In the genomic region with DNA sequence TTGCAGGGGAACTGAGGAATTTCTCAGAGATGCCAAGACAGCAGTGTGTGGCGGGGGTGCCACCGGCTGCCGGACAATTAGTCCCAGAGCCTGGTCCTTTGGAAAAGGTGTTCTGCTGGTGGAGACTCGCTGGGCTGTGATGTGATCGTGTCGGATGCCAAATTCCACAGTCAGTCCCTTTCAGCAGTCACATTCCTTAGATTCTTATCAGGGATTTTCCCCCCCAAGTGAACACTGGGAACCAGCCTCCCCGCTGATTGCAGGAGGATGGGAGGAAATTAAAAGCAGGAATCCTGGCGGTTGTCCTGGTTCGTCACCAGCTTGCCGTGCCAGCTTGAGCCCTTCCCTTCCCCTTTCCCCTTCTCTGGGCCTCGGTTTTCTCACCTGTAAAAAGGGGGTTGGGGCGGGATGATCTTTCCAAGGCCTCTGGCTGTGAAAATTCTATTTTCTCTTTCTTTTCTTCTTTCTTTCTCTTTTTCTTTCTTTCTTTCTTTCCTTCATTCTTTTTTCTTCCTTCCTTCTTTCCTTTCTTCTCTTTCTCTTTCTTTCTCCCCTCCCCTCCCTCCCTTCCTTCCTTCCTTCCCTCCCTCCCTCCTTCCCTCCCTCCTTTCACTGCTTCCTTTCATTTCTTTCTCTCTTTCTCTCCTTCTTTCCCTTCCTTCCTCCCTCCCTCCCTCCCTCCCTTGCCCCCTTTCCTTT, we compare ENCODE assay signal across 10 cellular contexts. TPM values are rescaled to one million over a fixed set of nuclear protein-coding genes. Genes with fewer than 3 reads are reported as not detected.
DNase-seq lines count a peak whose midpoint lies in the region; ATAC-seq and TF ChIP-seq lines count a peak whose summit lies in the region.
"Had no signal": no experiment of that assay in that cellular context is flagged by ENCODE, and none has a peak within 500 bp of the region (broad histone marks: within the 10 kb centered on the region; RNA-seq: fewer than 3 reads in every experiment).

No MANE protein-coding gene starts in this region.

- H3K27me3 Mint-ChIP-seq in Caco-2 (ENCODE audit: insufficient read depth, unreplicated experiment) (no peaks in the 10 kb centered on the region), mesothelial cell of epicardium (ENCODE audit: low read depth) (no peaks in the 10 kb centered on the region)

- no peaks in the 10 kb centered on the region for H3K36me3 ChIP-seq in Caco-2 (ENCODE audit: control insufficient read depth, insufficient read depth, low read length)
- no peaks in the 10 kb centered on the region for H3K36me3 ChIP-seq in gastroesophageal sphincter

- H3K27me3 ChIP-seq in Caco-2 (replicated peaks; ENCODE audit: control insufficient read depth, insufficient read depth, low read length) (no peaks in the 10 kb centered on the region), gastroesophageal sphincter (peaks cover 86% of the 10 kb centered on the region)

- H3K4me1 ChIP-seq in Caco-2: peaks cover 13% of the 10 kb centered on the region
- peaks cover 0 to 9% (median 4%) of the 10 kb centered on the region in 3 donors for H3K4me1 ChIP-seq in gastroesophageal sphincter

- intact Hi-C loops in Caco-2 (cut with micrococcal nuclease; ENCODE audit: unreplicated experiment): no loop called here

- H3K36me3 Mint-ChIP-seq in Caco-2 (ENCODE audit: insufficient read depth, unreplicated experiment): no peaks in the 10 kb centered on the region
- H3K36me3 Mint-ChIP-seq in mesothelial cell of epicardium: peaks cover 9% of the 10 kb centered on the region

- peaks cover 4% of the 10 kb centered on the region for H3K9me3 Mint-ChIP-seq in Caco-2 (ENCODE audit: unreplicated experiment)
- H3K9me3 Mint-ChIP-seq in mesothelial cell of epicardium: no peaks in the 10 kb centered on the region
- H3K9me3 Mint-ChIP-seq: dendritic cell treated with granulocyte-macrophage colony-stimulating factor and Interleukin-4, amounts not matched to agents 40 ng/mL and 50 ng/mL, for 4 days had no signal

- 14 to 20% methylated on average over 2 to 12 of the region's 12 CpGs for WGBS in gastroesophageal sphincter (ENCODE audit: low coverage in 1 of 2), 2 donors

- BruUV-seq in Caco-2 (replicated peaks; lab: Mats Ljungman, UMichigan): no TSS peak

- peak overlapping the region; percentile 37 for H3K27ac Mint-ChIP-seq in Caco-2 (ENCODE audit: unreplicated experiment)
- peak overlapping the region; percentile 97 for H3K27ac Mint-ChIP-seq in mesothelial cell of epicardium
- H3K27ac Mint-ChIP-seq: dendritic cell treated with granulocyte-macrophage colony-stimulating factor and Interleukin-4, amounts not matched to agents 40 ng/mL and 50 ng/mL, for 4 days had no signal

- ATAC-seq in gastroesophageal sphincter: no peak
- ATAC-seq in HG03354 (IDR thresholded peaks at IDR 0.05; ENCODE audit: poor library complexity, severe bottlenecking, unreplicated experiment): no peak

- no peak for TF ChIP-seq EP300 in gastroesophageal sphincter (IDR thresholded peaks at IDR 0.05)

- no peak for TF ChIP-seq CTCF in Caco-2 (IDR thresholded peaks at IDR 0.05; ENCODE audit: insufficient read depth in 1 of 2, low read depth in 1 of 2, low read length in 1 of 2, severe bottlenecking in 1 of 2, unreplicated experiment in 1 of 2)
- TF ChIP-seq CTCF in mesothelial cell of epicardium (IDR thresholded peaks at IDR 0.05; ENCODE audit: unreplicated experiment): no peak
- no peak for TF ChIP-seq CTCF in gastroesophageal sphincter (IDR thresholded peaks at IDR 0.05)

- no peaks in the 10 kb centered on the region for H3K9me3 ChIP-seq in Caco-2
- peaks cover 0 to 5% (median 0%) of the 10 kb centered on the region in 3 donors for H3K9me3 ChIP-seq in gastroesophageal sphincter

- CTCF ChIA-PET in Caco-2 (lab: Charles Lee): interaction anchor here (0.6 kb wide), 1 partner anchor 16 kb away, joined by 3 read pairs; no protein-coding TSS in a partner anchor

- peak; percentile 57 to 73 for DNase-seq in Caco-2
- peak; percentile 51 for DNase-seq in NCI-H226
- DNase-seq in dedifferentiated amniotic fluid mesenchymal stem cell (ENCODE audit: extremely low spot score): peak; percentile 58
- DNase-seq in mesothelial cell of epicardium (ENCODE audit: low spot score in 2 of 2, unreplicated experiment in 2 of 2): peak in 1 of 2 experiments; percentile 65
- DNase-seq in NCI-H774 (lab: John Stamatoyannopoulos, UW): no peak
- DNase-seq in NCI-H748 (lab: John Stamatoyannopoulos, UW; ENCODE audit: unreplicated experiment): no peak
- DNase-seq: NCI-H1436 treated with DMSO at 0.1 percent for 48 hours had no signal

- no peak overlapping the region for H3K27ac ChIP-seq in gastroesophageal sphincter

- POLR2A ChIA-PET in Caco-2 (lab: Charles Lee): no interaction called here

- no peak for TF ChIP-seq POLR2A in gastroesophageal sphincter (IDR thresholded peaks at IDR 0.05)

- peak overlapping the region; percentile 20 for H3K4me3 Mint-ChIP-seq in Caco-2 (ENCODE audit: unreplicated experiment)
- peak overlapping the region; percentile 30 for H3K4me3 Mint-ChIP-seq in mesothelial cell of epicardium
- H3K4me3 Mint-ChIP-seq: dendritic cell treated with granulocyte-macrophage colony-stimulating factor and Interleukin-4, amounts not matched to agents 40 ng/mL and 50 ng/mL, for 4 days had no signal

- no peak overlapping the region for H3K4me3 ChIP-seq in Caco-2 (ENCODE audit: low read depth, low read length)
- H3K4me3 ChIP-seq in gastroesophageal sphincter: no peak overlapping the region

- H3K4me1 Mint-ChIP-seq in Caco-2 (ENCODE audit: low read depth, unreplicated experiment) (peaks cover 21% of the 10 kb centered on the region), mesothelial cell of epicardium (peaks cover 24% of the 10 kb centered on the region)

RNA-seq across cellular contexts. Expression of a gene that starts 39.6 kb away (rescaled TPM):
- 19.1 and 23.3 TPM in 2 replicates for total RNA-seq in Caco-2 (2022)
- total RNA-seq in mesothelial cell of epicardium: 105 to 110 TPM (median 109 TPM) in 3 replicates
- total RNA-seq in gastroesophageal sphincter: not detected

Comparison
In these comparisons a context has a peak if more than half of its experiments do, and no peak if none do; other contexts are left out.
1. DNase-seq: peak in Caco-2 (2 of 2), NCI-H226 (single experiment) and dedifferentiated amniotic fluid mesenchymal stem cell (single experiment); none in NCI-H774 (single experiment) and NCI-H748 (single experiment).
2. RNA of a gene that starts 39.6 kb away (total RNA-seq): 105 to 110 TPM in mesothelial cell of epicardium and 19.1 to 23.3 TPM in Caco-2; not detected in gastroesophageal sphincter; every median in the first group is over 10 times any median in the second.